9 cellular contexts compared by ENCODE assay signal in the genomic region with DNA sequence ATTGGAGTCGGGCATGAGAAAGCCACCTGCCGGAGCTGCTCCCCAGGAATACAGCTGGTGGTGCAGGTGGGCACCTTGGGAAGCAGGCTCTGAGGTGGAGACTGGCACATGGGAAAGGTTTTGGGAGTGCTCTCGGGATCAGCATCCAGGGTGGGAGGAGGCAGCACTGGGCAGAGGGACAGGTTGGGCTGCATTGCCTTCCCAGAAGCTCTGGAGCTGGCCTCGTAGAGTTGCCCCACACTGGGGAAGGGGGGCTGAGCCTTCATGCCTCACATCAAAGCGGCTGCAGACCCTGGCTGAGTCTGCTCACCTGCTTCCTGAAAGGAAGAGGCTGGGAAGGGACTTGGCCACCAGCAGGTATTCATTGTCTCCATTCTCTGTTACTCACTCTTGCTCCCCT. TPM values are rescaled to one million over a fixed set of nuclear protein-coding genes. Genes with fewer than 3 reads are reported as not detected.
"Had no signal": no experiment of that assay in that cellular context is flagged by ENCODE, and none has a peak within 500 bp of the region (broad histone marks: within the 10 kb centered on the region; RNA-seq: fewer than 3 reads in every experiment).

No MANE protein-coding gene starts in this region.

- H3K27ac ChIP-seq: GM23248, HL-60, KMS-11 had no signal

- DNase-seq: GM23248, H9, HCEC 1CT, Karpas-422, KBM-7 had no signal

- H3K36me3 Mint-ChIP-seq: IgD-negative memory B cell had no signal

- FAIRE-seq: HepG2 had no signal

- H3K4me2 ChIP-seq: KMS-11 had no signal

- H3K4me3 ChIP-seq: GM23248 had no signal

- H3K27ac Mint-ChIP-seq: H9, IgD-negative memory B cell had no signal

- H2AFZ ChIP-seq: GM23248 had no signal

- H3K4me3 Mint-ChIP-seq: IgD-negative memory B cell had no signal

- H3K9ac ChIP-seq: GM23248, KMS-11 had no signal

RNA-seq across cellular contexts. Expression of gene GPRC5B, which starts 13.5 kb away (rescaled TPM):
- total RNA-seq: GM23248 had no signal
- polyA plus RNA-seq: IgD-negative memory B cell had no signal
